In the genomic region with DNA sequence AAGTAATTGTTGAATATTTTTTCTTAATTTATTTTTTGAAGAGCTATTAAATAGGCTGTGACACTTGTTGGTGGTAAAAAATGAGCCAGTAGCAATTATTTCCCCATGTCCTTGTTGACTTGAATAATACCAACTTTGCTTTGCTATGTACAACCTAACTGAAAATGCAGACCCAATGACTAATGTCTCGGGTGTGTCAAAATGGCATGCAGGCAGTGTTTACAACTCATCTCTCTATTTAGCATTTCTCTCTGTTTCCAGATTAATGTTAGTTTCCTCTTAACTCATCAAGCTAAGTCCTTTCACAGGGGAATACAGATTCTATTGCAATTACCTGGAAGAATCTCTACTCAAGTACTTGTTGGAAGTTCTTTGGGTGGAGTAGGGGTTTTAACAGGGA, we compare ENCODE assay signal across 13 cellular contexts.
A peak's percentile ranks its signal among the peaks of the same experiment; 100 is the strongest.
DNase-seq lines count a peak whose midpoint lies in the region; ATAC-seq and TF ChIP-seq lines count a peak whose summit lies in the region.
"Had no signal": no experiment of that assay in that cellular context is flagged by ENCODE, and none has a peak within 500 bp of the region (broad histone marks: within the 10 kb centered on the region; RNA-seq: fewer than 3 reads in every experiment).

No MANE protein-coding gene starts in this region.

- peaks cover 28% of the 10 kb centered on the region for H3K9me3 Mint-ChIP-seq in HFFc6

- CTCF ChIA-PET in HEK293T (lab: Yijun Ruan, JAX) = no interaction called here

- H3K36me3 Mint-ChIP-seq in HFFc6 (ENCODE audit: low read depth) = peaks cover 26% of the 10 kb centered on the region

- peak overlapping the region; percentile 54; the same call in 1 of the 2 replicates for H3K27ac ChIP-seq in ACC112 (ENCODE audit: low read depth, low read length)
- peak overlapping the region; percentile 58 for H3K27ac ChIP-seq in foreskin keratinocyte
- H3K27ac ChIP-seq: tibial artery had no signal

- TF ChIP-seq CTCF in HFFc6 (IDR thresholded peaks at IDR 0.05) = no peak
- TF ChIP-seq CTCF in foreskin keratinocyte (conservative IDR thresholded peaks at IDR 0.05) = no peak

- H2AFZ ChIP-seq in ACC112 (ENCODE audit: low read length, unreplicated experiment) = peak overlapping the region; percentile 55

- peak; percentile 74 for ATAC-seq in foreskin keratinocyte
- no peak for ATAC-seq in GM18907 (IDR thresholded peaks at IDR 0.05; ENCODE audit: unreplicated experiment)

- H3K27ac Mint-ChIP-seq in HFFc6 = peak overlapping the region; percentile 58
- H3K27ac Mint-ChIP-seq: dendritic cell treated with granulocyte-macrophage colony-stimulating factor and Interleukin-4, amounts not matched to agents 40 ng/mL and 50 ng/mL, for 4 days had no signal

- no peaks in the 10 kb centered on the region for H3K27me3 Mint-ChIP-seq in HFFc6 (ENCODE audit: insufficient read depth)
- H3K27me3 Mint-ChIP-seq: dendritic cell treated with granulocyte-macrophage colony-stimulating factor and Interleukin-4, amounts not matched to agents 40 ng/mL and 50 ng/mL, for 4 days had no signal

- H3K36me3 ChIP-seq in ACC112 (ENCODE audit: insufficient read depth, low read length) = no peaks in the 10 kb centered on the region
- H3K36me3 ChIP-seq: tibial artery had no signal

- no peaks in the 10 kb centered on the region for H3K27me3 ChIP-seq in ACC112 (ENCODE audit: insufficient read depth, low read length)
- no peaks in the 10 kb centered on the region for H3K27me3 ChIP-seq in foreskin keratinocyte
- H3K27me3 ChIP-seq: tibial artery had no signal

- POLR2A ChIA-PET in HEK293T (lab: Yijun Ruan, JAX) = no interaction called here

- DNase-seq in HFFc6 (peak; percentile 84), amniotic epithelial cell (ENCODE audit: low read depth) (peak; percentile 69), foreskin keratinocyte (peak; percentile 48 to 76), HEK293T (ENCODE audit: extremely low spot score) (no peak), Kasumi-1 (lab: John Stamatoyannopoulos, UW) (no peak)
- DNase-seq in activated naive CD4-positive, alpha-beta T cell treated with anti-CD3 and anti-CD28 coated beads, Interleukin-2, amount 50 U/mL, for 16 hours = no peak
- DNase-seq: activated CD4-positive, CD25-positive, alpha-beta regulatory T cell; activated CD8-positive, alpha-beta memory T cell treated with anti-CD3 and anti-CD28 coated beads, Interleukin-2, amount 50 U/mL, for 48 hours; stimulated activated CD8-positive, alpha-beta memory T cell treated with anti-CD3 and anti-CD28 coated beads, Interleukin-4, amount 100 ng/mL, for 48 hours; tibial artery had no signal

- H3K4me3 ChIP-seq in ACC112 (ENCODE audit: low read depth, low read length) = no peak overlapping the region
- H3K4me3 ChIP-seq: tibial artery had no signal

- peaks cover 57% of the 10 kb centered on the region for H3K4me1 Mint-ChIP-seq in HFFc6 (ENCODE audit: low read depth)

- H3K79me2 ChIP-seq in ACC112 (ENCODE audit: control insufficient read depth, insufficient read depth, low read length, unreplicated experiment) = no peaks in the 10 kb centered on the region

- H3K4me1 ChIP-seq in ACC112 (ENCODE audit: control insufficient read depth, insufficient read depth, low read length, unreplicated experiment) = peaks cover 42% of the 10 kb centered on the region
- H3K4me1 ChIP-seq in foreskin keratinocyte = peaks cover 35% of the 10 kb centered on the region

- H3K4me3 Mint-ChIP-seq in HFFc6 = no peak overlapping the region; the same call in 1 of the 2 replicates
- H3K4me3 Mint-ChIP-seq: dendritic cell treated with granulocyte-macrophage colony-stimulating factor and Interleukin-4, amounts not matched to agents 40 ng/mL and 50 ng/mL, for 4 days had no signal

TF ChIP-seq in HEK293T, 16 proteins besides CTCF, POLR2A, EP300 and RAD21:
- TF ChIP-seq TARDBP (IDR thresholded peaks at IDR 0.05) (no peak), CTBP1 (IDR thresholded peaks at IDR 0.05; ENCODE audit: borderline replicate concordance) (no peak), SUZ12 (IDR thresholded peaks at IDR 0.05) (no peak), HDGF (IDR thresholded peaks at IDR 0.05; ENCODE audit: borderline replicate concordance) (no peak), ELF4 (IDR thresholded peaks at IDR 0.05) (no peak)
TF ChIP-seq in HEK293T: peak in this region for 0.

Comparison
In these comparisons a context has a peak if more than half of its experiments do, and no peak if none do; other contexts are left out.
1. DNase-seq: peak in HFFc6 (single experiment), amniotic epithelial cell (single experiment) and foreskin keratinocyte (2 of 2); none in activated naive CD4-positive, alpha-beta T cell treated with anti-CD3 and anti-CD28 coated beads, Interleukin-2, amount 50 U/mL, for 16 hours (single experiment), HEK293T (single experiment) and Kasumi-1 (0 of 2).